ENCODE assay signal across 22 cellular contexts in the genomic region with DNA sequence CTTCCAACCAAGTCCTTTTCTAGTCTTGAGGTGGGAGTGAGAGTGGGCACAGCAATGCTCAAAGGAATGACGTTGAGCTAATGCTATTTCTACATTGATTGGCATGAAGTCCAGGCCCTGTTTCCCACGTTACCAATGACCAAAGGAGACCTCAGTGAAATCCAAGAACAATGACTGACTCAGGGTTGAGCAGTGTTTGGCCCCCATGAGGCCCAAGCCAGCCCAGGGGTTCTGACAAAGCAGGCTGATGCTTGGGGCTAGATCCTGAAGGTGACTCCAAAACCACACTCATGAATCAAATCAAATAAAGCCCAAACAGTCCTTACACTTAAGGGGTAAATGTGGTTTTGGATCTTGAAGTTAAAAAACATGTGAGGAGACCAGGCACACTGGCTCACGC.
"Had no signal": no experiment of that assay in that cellular context is flagged by ENCODE, and none has a peak within 500 bp of the region (broad histone marks: within the 10 kb centered on the region; RNA-seq: fewer than 3 reads in every experiment).

No MANE protein-coding gene starts in this region.

- H3K4me1 ChIP-seq: colonic mucosa, esophagus muscularis mucosa, esophagus squamous epithelium, foreskin keratinocyte, gastrocnemius medialis, gastroesophageal sphincter, heart left ventricle, heart right ventricle had no signal

- DNase-seq: colonic mucosa; cortex of kidney; dermis blood vessel endothelial cell; effector CD4-positive, alpha-beta T cell; effector CD8-positive, alpha-beta T cell; effector memory CD4-positive, alpha-beta T cell; effector memory CD8-positive, alpha-beta T cell; erythroblast; esophagus squamous epithelium; foreskin fibroblast; foreskin keratinocyte; foreskin melanocyte; gastrocnemius medialis; glutamatergic neuron; heart left ventricle; heart right ventricle had no signal

- H3K27ac ChIP-seq: colonic mucosa, coronary artery, dorsolateral prefrontal cortex, epithelial cell of prostate, esophagus muscularis mucosa, esophagus squamous epithelium, foreskin keratinocyte, gastrocnemius medialis, gastroesophageal sphincter, heart left ventricle, heart right ventricle had no signal

- H3K27me3 ChIP-seq: colonic mucosa, foreskin keratinocyte had no signal

- H3K4me3 ChIP-seq: colonic mucosa, coronary artery, dorsolateral prefrontal cortex, esophagus muscularis mucosa, esophagus squamous epithelium, gastrocnemius medialis, gastroesophageal sphincter, heart left ventricle, heart right ventricle had no signal

- ATAC-seq: effector memory CD8-positive, alpha-beta T cell; esophagus mucosa; foreskin keratinocyte; gastrocnemius medialis; gastroesophageal sphincter; heart left ventricle; heart right ventricle had no signal

- H3K36me3 ChIP-seq: colonic mucosa, esophagus muscularis mucosa, esophagus squamous epithelium, gastrocnemius medialis, gastroesophageal sphincter, heart left ventricle, heart right ventricle had no signal

- H3K9me3 ChIP-seq: colonic mucosa, gastrocnemius medialis had no signal
